In the genomic region with DNA sequence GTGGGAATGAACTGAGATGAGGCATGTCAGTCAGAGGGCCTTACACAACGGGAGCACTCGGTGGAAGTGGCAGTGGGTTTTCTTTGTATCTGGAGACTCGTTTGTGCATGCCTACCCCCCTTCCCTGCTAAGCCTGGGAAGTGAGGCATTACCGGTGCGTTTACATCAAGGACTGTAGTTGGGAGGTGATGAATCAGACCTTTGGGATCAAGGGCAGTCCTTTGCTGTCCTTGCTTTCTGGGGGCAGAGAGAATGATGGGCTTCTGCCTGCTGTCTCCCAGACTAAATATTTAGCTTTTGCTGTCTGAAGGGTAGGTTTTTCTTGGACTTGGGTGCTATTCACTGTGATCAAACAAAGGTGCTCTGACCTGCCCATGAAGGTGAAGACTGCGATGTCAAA, we compare ENCODE assay signal across 24 cellular contexts.
DNase-seq lines count a peak whose midpoint lies in the region; ATAC-seq and TF ChIP-seq lines count a peak whose summit lies in the region.
"Had no signal": no experiment of that assay in that cellular context is flagged by ENCODE, and none has a peak within 500 bp of the region (broad histone marks: within the 10 kb centered on the region; RNA-seq: fewer than 3 reads in every experiment).

No MANE protein-coding gene starts in this region.

- no TSS peak for BruUV-seq in IMR-90 (replicated peaks; lab: Mats Ljungman, UMichigan)

- H4K5ac ChIP-seq in IMR-90 (ENCODE audit: low read depth, low read length): no peak overlapping the region

- H3K36me3 ChIP-seq in IMR-90 (ENCODE audit: control insufficient read depth, insufficient read depth, low read length): peaks cover 3% of the 10 kb centered on the region; the same call in 1 of the 2 replicates
- H3K36me3 ChIP-seq: BE2C had no signal

- peak overlapping the region; percentile 24; the same call in 1 of the 2 replicates for H2AK5ac ChIP-seq in IMR-90 (ENCODE audit: low read depth, low read length)

- H2BK5ac ChIP-seq in IMR-90 (ENCODE audit: low read depth, low read length, poor library complexity, severe bottlenecking): no peak overlapping the region

- peak overlapping the region; percentile 27; the same call in 1 of the 2 replicates for H4K91ac ChIP-seq in IMR-90 (ENCODE audit: insufficient read depth, low read depth, low read length)

- H3K4me2 ChIP-seq in IMR-90 (ENCODE audit: low read depth, low read length): no peak overlapping the region

- TF ChIP-seq CTCF in IMR-90 (conservative IDR thresholded peaks at IDR 0.05; ENCODE audit: low read depth, low read length) (no peak), epithelial cell of esophagus (IDR thresholded peaks at IDR 0.05; ENCODE audit: insufficient read depth, low read depth, low read length, missing control alignments) (no peak), nephron progenitor cell (IDR thresholded peaks at IDR 0.05) (no peak)

- no peak overlapping the region for H3K27ac ChIP-seq in IMR-90 (ENCODE audit: insufficient read depth, low read length)
- H3K27ac ChIP-seq: SK-N-MC had no signal

- peak; percentile 25 for DNase-seq in EH (ENCODE audit: low read depth)
- peak; percentile 45 for DNase-seq in IMR-90
- DNase-seq in epithelial cell of esophagus (ENCODE audit: low read depth): peak; percentile 32
- no peak for DNase-seq in nephron progenitor cell
- DNase-seq in amniotic stem cell (lab: John Stamatoyannopoulos, UW): no peak
- DNase-seq in SHP77 treated with DMSO at 0.1 percent for 48 hours (lab: John Stamatoyannopoulos, UW): no peak
- no peak for DNase-seq in OCI-M1 (lab: John Stamatoyannopoulos, UW)
- DNase-seq: 8988T, ACHN, BE2C, Calu3, DMS79 treated with DMSO at 0.1 percent for 48 hours, H7, Kasumi-1, NCI-H2029, NCI-H446 treated with DMSO at 0.1 percent for 48 hours, NCI-H526, NCI-H82, SIG-M5 had no signal

- peak overlapping the region; percentile 80 for H3K27ac Mint-ChIP-seq in nephron progenitor cell

- peak overlapping the region; percentile 57 for H2AK9ac ChIP-seq in IMR-90 (replicated peaks; ENCODE audit: low read depth, low read length, poor library complexity)

- no peak for TF ChIP-seq RAD21 in IMR-90 (IDR thresholded peaks at IDR 0.05; ENCODE audit: low read length)

- no peak overlapping the region for H4K8ac ChIP-seq in IMR-90 (ENCODE audit: low read depth in 2 of 2, low read length in 2 of 2)

- intact Hi-C loops in IMR-90 (cut with micrococcal nuclease): no loop called here

- no peaks in the 10 kb centered on the region for H3K27me3 ChIP-seq in IMR-90 (ENCODE audit: control insufficient read depth, insufficient read depth, low read length)
- H3K27me3 ChIP-seq: BE2C had no signal

- peak overlapping the region; percentile 80 for H2BK20ac ChIP-seq in IMR-90 (ENCODE audit: low read depth, low read length)

- H3K4me1 Mint-ChIP-seq in nephron progenitor cell: peaks cover 60% of the 10 kb centered on the region
- H3K4me1 Mint-ChIP-seq: CD14-positive monocyte had no signal

- H4K20me1 ChIP-seq in IMR-90 (ENCODE audit: insufficient read depth, low read length): no peaks in the 10 kb centered on the region; the same call in 1 of the 2 replicates

- peaks cover 0 to 26% of the 10 kb centered on the region in 2 experiments; a peak in 2 of 4 replicates for H3K79me1 ChIP-seq in IMR-90 (ENCODE audit: low read depth in 1 of 2, low read length in 2 of 2)

- dilution Hi-C loops in IMR-90 (cut with HindIII; ENCODE audit: low sequenced_read_pairs, unreplicated experiment): no loop called here

- H2AFZ ChIP-seq in IMR-90 (replicated peaks; ENCODE audit: low read length, poor library complexity): peak overlapping the region; percentile 70

- H3K9me3 Mint-ChIP-seq in nephron progenitor cell: no peaks in the 10 kb centered on the region
- H3K9me3 Mint-ChIP-seq: CD14-positive monocyte had no signal

- no peaks in the 10 kb centered on the region for H3K9me3 ChIP-seq in IMR-90 (ENCODE audit: control insufficient read depth, insufficient read depth, low read length)
- H3K9me3 ChIP-seq: BE2C had no signal

- CTCF ChIA-PET in IMR-90 (lab: Yijun Ruan, JAX): no interaction called here

- H3K9ac ChIP-seq in IMR-90 (ENCODE audit: low read depth, low read length): no peak overlapping the region

- WGBS in IMR-90 (ENCODE audit: extremely low coverage in 2 of 2, insufficient read length in 1 of 2), 2 experiments: no CpG with 5 or more reads among the region's 6 CpGs

- H2BK15ac ChIP-seq in IMR-90 (ENCODE audit: low read depth, low read length): no peak overlapping the region

- in situ Hi-C loops in IMR-90 (cut with MboI; ENCODE audit: low sequenced_read_pairs): no loop called here

- POLR2A ChIA-PET in IMR-90 (lab: Charles Lee; ENCODE audit: unreplicated experiment): no interaction called here

- peak overlapping the region; percentile 47 for H3K4ac ChIP-seq in IMR-90 (ENCODE audit: low read depth, low read length)

- no peak for ATAC-seq in IMR-90 (ENCODE audit: low read depth)
- ATAC-seq in HG02759 (IDR thresholded peaks at IDR 0.05; ENCODE audit: unreplicated experiment): no peak
- ATAC-seq: K562, Panc1 had no signal

- H3K4me3 ChIP-seq in IMR-90 (ENCODE audit: insufficient read depth, low read depth, low read length) (no peak overlapping the region), epithelial cell of esophagus (ENCODE audit: low read length) (no peak overlapping the region)
- H3K4me3 ChIP-seq: K562, SK-N-MC had no signal

- peak overlapping the region; percentile 56 for H3K4me3 Mint-ChIP-seq in nephron progenitor cell
- H3K4me3 Mint-ChIP-seq: CD14-positive monocyte had no signal

- peaks cover 17% of the 10 kb centered on the region for H3K9me1 ChIP-seq in IMR-90 (ENCODE audit: insufficient read depth, low read length)

- H2BK120ac ChIP-seq in IMR-90 (ENCODE audit: low read depth, low read length): peak overlapping the region; percentile 6

- H3K23ac ChIP-seq in IMR-90 (ENCODE audit: low read depth, low read length): peak overlapping the region; percentile 63

- peaks cover 42% of the 10 kb centered on the region for H3K36me3 Mint-ChIP-seq in nephron progenitor cell (ENCODE audit: low read depth)

- peak overlapping the region; percentile 37 for H3K14ac ChIP-seq in IMR-90 (replicated peaks; ENCODE audit: low read depth, low read length)

- no peak overlapping the region for H3K18ac ChIP-seq in IMR-90 (ENCODE audit: low read depth, low read length)

- no peaks in the 10 kb centered on the region for H3K27me3 Mint-ChIP-seq in nephron progenitor cell (ENCODE audit: low read depth, poor library complexity)

- TF ChIP-seq POLR2A in IMR-90 (IDR thresholded peaks at IDR 0.05; ENCODE audit: low read depth, low read length): no peak

- peaks cover 17% of the 10 kb centered on the region for H3K4me1 ChIP-seq in IMR-90 (ENCODE audit: control insufficient read depth, insufficient read depth, low read length)
- H3K4me1 ChIP-seq: BE2C had no signal

- H3K56ac ChIP-seq in IMR-90 (ENCODE audit: extremely low read depth, insufficient read depth, low read length): no peak overlapping the region

TF ChIP-seq in IMR-90, 13 proteins besides CTCF, POLR2A, EP300 and RAD21:
- TF ChIP-seq FOS (IDR thresholded peaks at IDR 0.05; ENCODE audit: low read depth, low read length) (no peak), MAZ (IDR thresholded peaks at IDR 0.05; ENCODE audit: borderline replicate concordance, low read depth, low read length) (no peak), CHD1 (IDR thresholded peaks at IDR 0.05; ENCODE audit: low read depth, low read length) (no peak), SMC3 (IDR thresholded peaks at IDR 0.05; ENCODE audit: low read depth, low read length) (no peak), MXI1 (IDR thresholded peaks at IDR 0.05; ENCODE audit: borderline replicate concordance, low read depth, low read length) (no peak), RFX5 (IDR thresholded peaks at IDR 0.05; ENCODE audit: low read depth, low read length) (no peak), MAFK (IDR thresholded peaks at IDR 0.05; ENCODE audit: low read depth, low read length) (no peak)
- TF ChIP-seq, protein P1, sequence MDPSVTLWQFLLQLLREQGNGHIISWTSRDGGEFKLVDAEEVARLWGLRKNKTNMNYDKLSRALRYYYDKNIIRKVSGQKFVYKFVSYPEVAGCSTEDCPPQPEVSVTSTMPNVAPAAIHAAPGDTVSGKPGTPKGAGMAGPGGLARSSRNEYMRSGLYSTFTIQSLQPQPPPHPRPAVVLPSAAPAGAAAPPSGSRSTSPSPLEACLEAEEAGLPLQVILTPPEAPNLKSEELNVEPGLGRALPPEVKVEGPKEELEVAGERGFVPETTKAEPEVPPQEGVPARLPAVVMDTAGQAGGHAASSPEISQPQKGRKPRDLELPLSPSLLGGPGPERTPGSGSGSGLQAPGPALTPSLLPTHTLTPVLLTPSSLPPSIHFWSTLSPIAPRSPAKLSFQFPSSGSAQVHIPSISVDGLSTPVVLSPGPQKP (IDR thresholded peaks at IDR 0.05; ENCODE audit: borderline replicate concordance, low read depth, low read length): no peak

Comparison
In these comparisons a context has a peak if more than half of its experiments do, and no peak if none do; other contexts are left out.
1. DNase-seq: peak in EH (single experiment), IMR-90 (single experiment) and epithelial cell of esophagus (single experiment); none in nephron progenitor cell (single experiment), amniotic stem cell (single experiment), SHP77 treated with DMSO at 0.1 percent for 48 hours (single experiment) and OCI-M1 (single experiment).